8 cellular contexts compared by ENCODE assay signal in the genomic region with DNA sequence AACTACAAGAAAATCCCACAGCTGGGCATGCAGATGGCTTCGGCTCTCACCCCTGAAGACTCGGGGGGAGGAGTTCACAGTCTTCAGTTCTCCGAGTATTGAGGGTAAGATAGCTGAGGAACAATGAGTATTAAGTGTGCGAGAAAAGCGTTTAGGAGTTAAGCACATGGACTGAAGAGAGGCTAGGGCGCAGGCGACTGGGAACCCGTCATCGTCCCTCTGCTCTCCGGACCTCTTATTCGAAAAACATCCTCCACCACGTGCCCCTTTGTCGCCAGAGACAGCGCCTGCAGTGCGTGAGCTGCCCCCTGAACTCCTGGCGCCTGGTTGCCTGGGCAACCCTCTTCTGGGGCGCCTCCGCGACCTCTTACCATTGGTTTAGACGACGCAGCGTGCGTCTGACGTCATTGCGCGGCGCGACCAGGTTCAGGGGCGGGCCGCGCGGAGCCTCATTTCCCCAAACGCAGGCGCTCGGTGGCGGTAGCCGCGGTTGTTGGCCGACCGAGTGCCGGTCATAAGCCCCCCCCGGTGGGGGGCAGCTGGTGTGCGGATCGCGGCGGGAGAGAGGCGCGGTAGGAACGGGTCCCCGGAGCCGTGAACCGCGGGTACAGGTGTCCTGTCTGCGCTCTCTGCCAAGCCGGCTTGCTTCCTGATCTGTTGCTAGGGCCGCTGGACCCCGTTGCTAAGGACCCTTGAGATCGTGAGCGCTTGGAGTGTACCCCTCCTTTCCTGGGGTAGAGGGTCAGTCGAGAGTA. TPM values are rescaled to one million over a fixed set of nuclear protein-coding genes. Genes with fewer than 3 reads are reported as not detected.
DNase-seq lines count a peak whose midpoint lies in the region; ATAC-seq and TF ChIP-seq lines count a peak whose summit lies in the region.

Gene PACRGL, plus strand, starts transcription at position 452 of the 755 bp plus-strand sequence. CDS start 4,024 bp downstream, outside the sequence.

- no peaks in the 10 kb centered on the region for H3K9me3 Mint-ChIP-seq in CD8-positive, alpha-beta memory T cell

- no peak for TF ChIP-seq CTCF in lung (IDR thresholded peaks at IDR 0.05; ENCODE audit: control extremely low read depth, extremely low read depth)

- CTCF ChIA-PET in CD8-positive, alpha-beta memory T cell (lab: Charles Lee) = interaction anchor here (1.4 to 2.2 kb wide), 3 partner anchors 12 to 16 kb away, joined by 4 to 7 read pairs (median 5); no protein-coding TSS in a partner anchor

- WGBS in lung, 2 donors = 0% methylated on average over 60 of the region's 60 CpGs

- H3K4me3 Mint-ChIP-seq in CD8-positive, alpha-beta memory T cell = peak within 1 kb of the TSS; percentile 89 to 97 (median 96)

- peak; percentile 100 for ATAC-seq in GM19468 (IDR thresholded peaks at IDR 0.05; ENCODE audit: extremely low read depth, unreplicated experiment)
- peak; percentile 100 for ATAC-seq in lung (ENCODE audit: insufficient read depth, low FRiP score)

- peaks cover 13% of the 10 kb centered on the region for H3K4me1 ChIP-seq in CD8-positive, alpha-beta memory T cell (ENCODE audit: insufficient read depth, low read length)
- peaks cover 2 to 10% of the 10 kb centered on the region in 2 donors for H3K4me1 ChIP-seq in lung (ENCODE audit: control insufficient read depth in 2 of 2, insufficient read depth in 2 of 2, low read length in 2 of 2)

- peaks cover 40 to 58% (median 45%) of the 10 kb centered on the region in 3 donors for H3K4me1 Mint-ChIP-seq in CD8-positive, alpha-beta memory T cell

- H3K27me3 Mint-ChIP-seq in CD8-positive, alpha-beta memory T cell = peaks cover 0 to 6% of the 10 kb centered on the region in 2 donors

- H3K36me3 Mint-ChIP-seq in CD8-positive, alpha-beta memory T cell = peaks cover 0 to 25% (median 7%) of the 10 kb centered on the region in 3 donors

- POLR2A ChIA-PET in CD8-positive, alpha-beta memory T cell (lab: Charles Lee) = no interaction called here

- H3K27ac Mint-ChIP-seq in CD8-positive, alpha-beta memory T cell = peak within 1 kb of the TSS; percentile 94 to 98 (median 96)

- peak within 1 kb of the TSS; percentile 85 for H3K4me3 ChIP-seq in CD8-positive, alpha-beta memory T cell (ENCODE audit: low read length)
- H3K4me3 ChIP-seq in lung = peak within 1 kb of the TSS; percentile 98

- H3K9me3 ChIP-seq in CD8-positive, alpha-beta memory T cell (ENCODE audit: low read length) = no peaks in the 10 kb centered on the region
- no peaks in the 10 kb centered on the region for H3K9me3 ChIP-seq in lung (ENCODE audit: control insufficient read depth in 2 of 2, insufficient read depth in 1 of 2, low read length in 1 of 2)

- peak within 1 kb of the TSS; percentile 82 for H3K27ac ChIP-seq in CD8-positive, alpha-beta memory T cell (ENCODE audit: low read depth, low read length)
- peak within 1 kb of the TSS; percentile 38 to 78 for H3K27ac ChIP-seq in lung (ENCODE audit: low read depth in 1 of 2, low read length in 1 of 2)

- H3K36me3 ChIP-seq in CD8-positive, alpha-beta memory T cell (ENCODE audit: insufficient read depth, low read length) = peaks cover 6% of the 10 kb centered on the region
- peaks cover under 1 to 13% of the 10 kb centered on the region in 2 donors for H3K36me3 ChIP-seq in lung (ENCODE audit: control insufficient read depth in 2 of 2, insufficient read depth in 2 of 2, low read length in 2 of 2)

- peak; percentile 90 to 96 (median 91) for DNase-seq in CD8-positive, alpha-beta memory T cell
- DNase-seq in HS-5 (ENCODE audit: low read depth) (peak; percentile 75), lung (ENCODE audit: low spot score) (peak; percentile 95)
- peak; percentile 88 for DNase-seq in NK-92 treated with Interleukin-12 subunit alpha and Interleukin-12 subunit beta, amount 100 ng/mL, for 24 hours (lab: John Stamatoyannopoulos, UW)
- DNase-seq in activated CD8-positive, alpha-beta memory T cell treated with anti-CD3 and anti-CD28 coated beads for 24 hours = peak; percentile 96
- peak; percentile 88 for DNase-seq in effector CD8-positive, alpha-beta T cell (lab: John Stamatoyannopoulos, UW)
- peak; percentile 85 to 89 (median 88) for DNase-seq in stimulated activated CD4-positive, alpha-beta T cell treated with anti-CD3 and anti-CD28 coated beads, TNF-alpha, amount 100 ng/mL, for 4 hours (ENCODE audit: low read depth in 3 of 3)

- H3K27me3 ChIP-seq in CD8-positive, alpha-beta memory T cell (ENCODE audit: insufficient read depth, low read length, poor library complexity, severe bottlenecking) = no peaks in the 10 kb centered on the region
- no peaks in the 10 kb centered on the region for H3K27me3 ChIP-seq in lung (ENCODE audit: control insufficient read depth, insufficient read depth)

RNA-seq across cellular contexts. Expression of gene PACRGL, which starts in this region (rescaled TPM):
- 10 to 100 TPM; 14.2 to 16.9 TPM for total RNA-seq in CD8-positive, alpha-beta memory T cell
- 4.9 TPM for polyA plus RNA-seq in CD8-positive, alpha-beta memory T cell
- total RNA-seq in lung = 10 to 100 TPM; 18.8 to 34.6 TPM
- polyA plus RNA-seq in lung = 10 to 100 TPM in 1 of 2 donors, 1 to 10 TPM in 1; 9.1 to 13.7 TPM

Comparison
In these comparisons a context has a peak if more than half of its experiments do, and no peak if none do; other contexts are left out.
1. Peak in every context shown above with its lines: DNase-seq, ATAC-seq, H3K4me3 ChIP-seq and H3K27ac ChIP-seq.